Comparison of ENCODE assay signal across 30 cellular contexts in genomic region chr4:124717101-124717500, GRCh38.
"Had no signal": no experiment of that assay in that cellular context is flagged by ENCODE, and none has a peak within 500 bp of the region (broad histone marks: within the 10 kb centered on the region; RNA-seq: fewer than 3 reads in every experiment).

No MANE protein-coding gene starts in this region.

- DNase-seq: naive B cell; naive thymus-derived CD8-positive, alpha-beta T cell; nephron progenitor cell; nucleus accumbens; pancreas; psoas muscle; right cardiac atrium; right lobe of liver; sigmoid colon; small intestine; spleen; stimulated activated CD4-positive, alpha-beta T cell treated with anti-CD3 and anti-CD28 coated beads, Interleukin-12 subunit alpha, Interleukin-12 subunit beta, amount 100 ng/mL, for 4 hours; stimulated activated CD4-positive, alpha-beta T cell treated with anti-CD3 and anti-CD28 coated beads, Interleukin-2, amount 100 ng/mL, for 24 hours; stimulated activated CD4-positive, alpha-beta T cell treated with anti-CD3 and anti-CD28 coated beads, Interleukin-2, amount 100 ng/mL, for 48 hours; stimulated activated CD4-positive, alpha-beta T cell treated with anti-CD3 and anti-CD28 coated beads, Interleukin-4, amount 100 ng/mL, for 24 hours; stimulated activated naive CD4-positive, alpha-beta T cell; stimulated activated naive CD8-positive, alpha-beta T cell treated with anti-CD3 and anti-CD28 coated beads, Interleukin-15, amount 100 ng/mL, for 72 hours; stimulated activated naive CD8-positive, alpha-beta T cell treated with anti-CD3 and anti-CD28 coated beads, Interleukin-15, Interleukin-2, amounts not matched to agents 100 U/mL and 50 U/mL, for 24 hours; substantia nigra; testis; tibial artery; transverse colon; upper lobe of right lung; uterus had no signal

- H3K36me3 Mint-ChIP-seq: naive B cell; naive thymus-derived CD8-positive, alpha-beta T cell; natural killer cell treated with Interleukin-12 subunit alpha and Interleukin-12 subunit beta and Interleukin-15 and Interleukin-18, amount 100 ng/mL, for 72 hours; stimulated activated memory B cell treated with anti-CD40 and anti-IgM and Interleukin-4, amounts not matched to agents 10 μg/mL and 1 μg/mL and 100 μg/mL, for 72 hours; type B pancreatic cell had no signal

- H3K4me3 ChIP-seq: pancreas, psoas muscle, right lobe of liver, sigmoid colon, spleen, suprapubic skin, testis, tibial artery, transverse colon, upper lobe of right lung, uterus had no signal

- H3K4me3 Mint-ChIP-seq: naive thymus-derived CD8-positive, alpha-beta T cell; natural killer cell treated with Interleukin-12 subunit alpha and Interleukin-12 subunit beta and Interleukin-15 and Interleukin-18, amount 100 ng/mL, for 72 hours; nephron progenitor cell; neural crest cell; stimulated activated memory B cell treated with anti-CD40 and anti-IgM and Interleukin-4, amounts not matched to agents 10 μg/mL and 1 μg/mL and 100 μg/mL, for 72 hours; stimulated activated naive CD8-positive, alpha-beta T cell treated with anti-CD3 and anti-CD28 coated beads, Interleukin-15, amount 100 ng/mL, for 72 hours; type B pancreatic cell had no signal

- H3K27ac Mint-ChIP-seq: naive B cell; naive thymus-derived CD8-positive, alpha-beta T cell; natural killer cell treated with Interleukin-12 subunit alpha and Interleukin-12 subunit beta and Interleukin-15 and Interleukin-18, amount 100 ng/mL, for 72 hours; nephron progenitor cell; progenitor cell of endocrine pancreas; stimulated activated memory B cell treated with anti-CD40 and anti-IgM and Interleukin-4, amounts not matched to agents 10 μg/mL and 1 μg/mL and 100 μg/mL, for 72 hours; stimulated activated naive CD8-positive, alpha-beta T cell treated with anti-CD3 and anti-CD28 coated beads, Interleukin-15, amount 100 ng/mL, for 72 hours; type B pancreatic cell had no signal

- H3K9me3 Mint-ChIP-seq: naive B cell; naive thymus-derived CD8-positive, alpha-beta T cell; natural killer cell treated with Interleukin-12 subunit alpha and Interleukin-12 subunit beta and Interleukin-15 and Interleukin-18, amount 100 ng/mL, for 72 hours; nephron progenitor cell; neural crest cell; stimulated activated memory B cell treated with anti-CD40 and anti-IgM and Interleukin-4, amounts not matched to agents 10 μg/mL and 1 μg/mL and 100 μg/mL, for 72 hours; stimulated activated naive CD8-positive, alpha-beta T cell treated with anti-CD3 and anti-CD28 coated beads, Interleukin-15, amount 100 ng/mL, for 72 hours; type B pancreatic cell had no signal

- ATAC-seq: naive thymus-derived CD8-positive, alpha-beta T cell; natural killer cell treated with Interleukin-12 subunit alpha and Interleukin-12 subunit beta and Interleukin-15 and Interleukin-18, amount 100 ng/mL, for 72 hours; pancreas; psoas muscle; right cardiac atrium; right lobe of liver; stimulated activated memory B cell treated with anti-CD40 and anti-IgM and Interleukin-4, amounts not matched to agents 10 μg/mL and 1 μg/mL and 100 μg/mL, for 72 hours; stimulated activated naive CD8-positive, alpha-beta T cell treated with anti-CD3 and anti-CD28 coated beads, Interleukin-15, amount 100 ng/mL, for 72 hours; stimulated activated naive CD8-positive, alpha-beta T cell treated with anti-CD3 and anti-CD28 coated beads, Interleukin-15, Interleukin-2, amounts not matched to agents 100 U/mL and 50 U/mL, for 24 hours; upper lobe of right lung had no signal
